Comparison of ENCODE assay signal across 20 cellular contexts in the genomic region with DNA sequence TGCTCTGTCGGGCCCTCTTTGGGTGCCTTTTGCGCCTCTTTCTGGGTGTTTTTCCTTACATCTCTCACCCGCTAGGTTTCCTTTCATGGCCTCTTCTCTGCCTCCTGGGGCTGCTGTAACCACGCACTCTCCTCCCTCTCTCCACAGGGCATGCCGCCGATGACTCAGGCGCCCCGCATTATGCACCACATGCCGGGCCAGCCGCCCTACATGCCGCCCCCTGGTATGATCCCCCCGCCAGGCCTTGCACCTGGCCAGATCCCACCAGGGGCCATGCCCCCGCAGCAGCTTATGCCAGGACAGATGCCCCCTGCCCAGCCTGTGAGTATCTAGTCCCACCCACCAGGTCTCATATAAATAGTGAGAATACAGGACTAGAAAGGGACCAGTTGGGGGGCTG. TPM values are rescaled to one million over a fixed set of nuclear protein-coding genes. Genes with fewer than 3 reads are reported as not detected.
DNase-seq lines count a peak whose midpoint lies in the region; ATAC-seq, FAIRE-seq and TF ChIP-seq lines count a peak whose summit lies in the region.
"Had no signal": no experiment of that assay in that cellular context is flagged by ENCODE, and none has a peak within 500 bp of the region (broad histone marks: within the 10 kb centered on the region; RNA-seq: fewer than 3 reads in every experiment).

No MANE protein-coding gene starts in this region.

- H3K27me3 Mint-ChIP-seq in natural killer cell treated with Interleukin-12 subunit alpha and Interleukin-12 subunit beta and Interleukin-15 and Interleukin-18, amount 100 ng/mL, for 72 hours = no peaks in the 10 kb centered on the region
- no peaks in the 10 kb centered on the region for H3K27me3 Mint-ChIP-seq in natural killer cell (ENCODE audit: low read depth in 2 of 2)
- H3K27me3 Mint-ChIP-seq in activated naive CD8-positive, alpha-beta T cell treated with anti-CD3 and anti-CD28 coated beads for 36 hours = no peaks in the 10 kb centered on the region
- H3K27me3 Mint-ChIP-seq in T-helper 2 cell treated with Interferon-gamma antibody and Interleukin-4, amounts not matched to agents 5 μg/mL and 100 μg/mL, for 36 hours (ENCODE audit: low read depth) = no peaks in the 10 kb centered on the region

- H3K36me3 Mint-ChIP-seq in natural killer cell treated with Interleukin-12 subunit alpha and Interleukin-12 subunit beta and Interleukin-15 and Interleukin-18, amount 100 ng/mL, for 72 hours = peaks cover 55% of the 10 kb centered on the region
- peaks cover 30% of the 10 kb centered on the region for H3K36me3 Mint-ChIP-seq in natural killer cell
- H3K36me3 Mint-ChIP-seq in activated naive CD8-positive, alpha-beta T cell treated with anti-CD3 and anti-CD28 coated beads for 36 hours = peaks cover 66% of the 10 kb centered on the region
- peaks cover 79% of the 10 kb centered on the region for H3K36me3 Mint-ChIP-seq in T-helper 2 cell treated with Interferon-gamma antibody and Interleukin-4, amounts not matched to agents 5 μg/mL and 100 μg/mL, for 36 hours (ENCODE audit: low read depth)

- no peak for TF ChIP-seq CTCF in natural killer cell (IDR thresholded peaks at IDR 0.05)
- no peak for TF ChIP-seq CTCF in HepG2 (CRISPR knock-in tag; IDR thresholded peaks at IDR 0.05)

- CTCF ChIA-PET in HepG2 (lab: Yijun Ruan, JAX; ENCODE audit: low intra/inter-chr PET ratio, low total read pairs) = no interaction called here

- no peaks in the 10 kb centered on the region for H3K9me3 ChIP-seq in HepG2 (ENCODE audit: low read length)
- H3K9me3 ChIP-seq: heart left ventricle, pancreas, sigmoid colon, SJSA1 had no signal

- TF ChIP-seq POLR2A in HepG2 (IDR thresholded peaks at IDR 0.05; ENCODE audit: insufficient read depth in 1 of 2, low read depth in 2 of 2, low read length in 2 of 2) = no peak

- peaks cover 47 to 81% of the 10 kb centered on the region in 2 experiments for H3K36me3 ChIP-seq in HepG2 (replicated peaks in 1 of 2; ENCODE audit: control insufficient read depth in 1 of 2, insufficient read depth in 2 of 2, low read length in 2 of 2)

- H3K27ac ChIP-seq in HepG2 (ENCODE audit: extremely low read length, insufficient read depth, low read length) = no peak overlapping the region
- H3K27ac ChIP-seq: heart left ventricle, pancreas, sigmoid colon, SJSA1 had no signal

- 97% methylated on average over 10 of the region's 13 CpGs for WGBS in HepG2 (ENCODE audit: low lambda C conversion rate)

- H3K9ac ChIP-seq in HepG2 (ENCODE audit: insufficient read depth, low read depth, low read length) = no peak overlapping the region

- H2AFZ ChIP-seq in HepG2 (ENCODE audit: low read length) = no peak overlapping the region

- H3K4me1 Mint-ChIP-seq in natural killer cell treated with Interleukin-12 subunit alpha and Interleukin-12 subunit beta and Interleukin-15 and Interleukin-18, amount 100 ng/mL, for 72 hours (ENCODE audit: low read depth in 2 of 2) = peaks cover 40 to 46% of the 10 kb centered on the region in 2 donors
- H3K4me1 Mint-ChIP-seq in natural killer cell = peaks cover 8 to 28% of the 10 kb centered on the region in 2 donors
- H3K4me1 Mint-ChIP-seq in activated naive CD8-positive, alpha-beta T cell treated with anti-CD3 and anti-CD28 coated beads for 36 hours = peaks cover 64% of the 10 kb centered on the region
- peaks cover 26% of the 10 kb centered on the region for H3K4me1 Mint-ChIP-seq in T-helper 2 cell treated with Interferon-gamma antibody and Interleukin-4, amounts not matched to agents 5 μg/mL and 100 μg/mL, for 36 hours (ENCODE audit: low read depth)

- DNase-seq in natural killer cell treated with Interleukin-12 subunit alpha and Interleukin-12 subunit beta and Interleukin-15 and Interleukin-18, amount 100 ng/mL, for 72 hours (ENCODE audit: low spot score) = no peak
- DNase-seq in natural killer cell = no peak
- peak; percentile 54 for DNase-seq in activated naive CD8-positive, alpha-beta T cell treated with anti-CD3 and anti-CD28 coated beads for 36 hours
- no peak for DNase-seq in HepG2 (ENCODE audit: low spot score)
- no peak for DNase-seq in NCI-H524 (lab: John Stamatoyannopoulos, UW)
- DNase-seq in NCI-H1417 treated with DMSO at 0.1 percent for 48 hours (lab: John Stamatoyannopoulos, UW) = no peak
- no peak for DNase-seq in NOMO-1 treated with dmso at 0.1 percent for 144 hours (lab: John Stamatoyannopoulos, UW; ENCODE audit: unreplicated experiment)
- DNase-seq in T-helper 2 cell treated with Interferon-gamma antibody and Interleukin-4, amounts not matched to agents 5 μg/mL and 100 μg/mL, for 36 hours (ENCODE audit: low spot score) = no peak
- DNase-seq: central memory CD4-positive, alpha-beta T cell; effector CD4-positive, alpha-beta T cell; heart left ventricle; IMR-90; MM.1S; sigmoid colon had no signal

- peaks cover 3% of the 10 kb centered on the region for H3K79me2 ChIP-seq in HepG2 (ENCODE audit: insufficient read depth, low read length)

- H3K4me2 ChIP-seq in HepG2 (ENCODE audit: low read depth, low read length) = no peak overlapping the region

- H3K27ac Mint-ChIP-seq in natural killer cell treated with Interleukin-12 subunit alpha and Interleukin-12 subunit beta and Interleukin-15 and Interleukin-18, amount 100 ng/mL, for 72 hours = peak overlapping the region; percentile 12 to 58
- H3K27ac Mint-ChIP-seq in natural killer cell = peak overlapping the region in 1 of 2 donors; percentile 73
- peak overlapping the region; percentile 79 for H3K27ac Mint-ChIP-seq in activated naive CD8-positive, alpha-beta T cell treated with anti-CD3 and anti-CD28 coated beads for 36 hours
- no peak overlapping the region for H3K27ac Mint-ChIP-seq in T-helper 2 cell treated with Interferon-gamma antibody and Interleukin-4, amounts not matched to agents 5 μg/mL and 100 μg/mL, for 36 hours

- peak overlapping the region; percentile 38 for H3K4me3 Mint-ChIP-seq in natural killer cell treated with Interleukin-12 subunit alpha and Interleukin-12 subunit beta and Interleukin-15 and Interleukin-18, amount 100 ng/mL, for 72 hours
- no peak overlapping the region for H3K4me3 Mint-ChIP-seq in natural killer cell
- H3K4me3 Mint-ChIP-seq in activated naive CD8-positive, alpha-beta T cell treated with anti-CD3 and anti-CD28 coated beads for 36 hours = peak overlapping the region; percentile 35
- no peak overlapping the region for H3K4me3 Mint-ChIP-seq in T-helper 2 cell treated with Interferon-gamma antibody and Interleukin-4, amounts not matched to agents 5 μg/mL and 100 μg/mL, for 36 hours

- no peaks in the 10 kb centered on the region for H3K9me3 Mint-ChIP-seq in natural killer cell treated with Interleukin-12 subunit alpha and Interleukin-12 subunit beta and Interleukin-15 and Interleukin-18, amount 100 ng/mL, for 72 hours
- H3K9me3 Mint-ChIP-seq in natural killer cell = no peaks in the 10 kb centered on the region
- no peaks in the 10 kb centered on the region for H3K9me3 Mint-ChIP-seq in activated naive CD8-positive, alpha-beta T cell treated with anti-CD3 and anti-CD28 coated beads for 36 hours
- no peaks in the 10 kb centered on the region for H3K9me3 Mint-ChIP-seq in T-helper 2 cell treated with Interferon-gamma antibody and Interleukin-4, amounts not matched to agents 5 μg/mL and 100 μg/mL, for 36 hours

- no peaks in the 10 kb centered on the region for H3K27me3 ChIP-seq in HepG2 (ENCODE audit: control insufficient read depth in 1 of 2, insufficient read depth in 2 of 2, low read length in 2 of 2)
- H3K27me3 ChIP-seq: heart left ventricle, pancreas, sigmoid colon, SJSA1 had no signal

- no peak for ATAC-seq in natural killer cell treated with Interleukin-12 subunit alpha and Interleukin-12 subunit beta and Interleukin-15 and Interleukin-18, amount 100 ng/mL, for 72 hours
- ATAC-seq in natural killer cell = no peak
- ATAC-seq in HepG2 = no peak
- ATAC-seq: activated CD4-positive, CD25-positive, alpha-beta regulatory T cell treated with anti-CD3 and anti-CD28 coated beads, Interleukin-2, amount 50 U/mL, for 24 hours; heart left ventricle; pancreas had no signal

- no TSS peak for BruUV-seq in HepG2 (replicated peaks; lab: Mats Ljungman, UMichigan)

- TF ChIP-seq RAD21 in HepG2 (CRISPR knock-in tag; IDR thresholded peaks at IDR 0.05) = no peak

- POLR2A ChIA-PET in HepG2 (lab: Yijun Ruan, JAX) = interaction anchor here (2.6 kb wide), 1 partner anchor 15 kb away, joined by 10 read pairs; the partner anchor contains the start of gene RAB4B

- TF ChIP-seq EP300 in HepG2 (IDR thresholded peaks at IDR 0.05; ENCODE audit: low read depth in 2 of 2, low read length in 2 of 2) (no peak), HepG2 (CRISPR knock-in tag; IDR thresholded peaks at IDR 0.05; ENCODE audit: borderline replicate concordance) (no peak)

- no peaks in the 10 kb centered on the region for H3K4me1 ChIP-seq in HepG2 (ENCODE audit: insufficient read depth, low read length)
- H3K4me1 ChIP-seq: pancreas, sigmoid colon, SJSA1 had no signal

- no peak overlapping the region for H3K4me3 ChIP-seq in HepG2 (replicated peaks in 1 of 3; ENCODE audit: insufficient read depth in 1 of 3, low read depth in 2 of 3, low read length in 3 of 3)
- H3K4me3 ChIP-seq: heart left ventricle, pancreas, sigmoid colon, SJSA1 had no signal

- FAIRE-seq in HepG2 (lab: Jason Lieb, UNC) = no peak
- FAIRE-seq: pancreas had no signal

- intact Hi-C loops in natural killer cell (cut with micrococcal nuclease) = no loop called here
- intact Hi-C loops in HepG2 (cut with micrococcal nuclease; ENCODE audit: unreplicated experiment) = no loop called here

- peaks cover 3% of the 10 kb centered on the region; the same call in 1 of the 2 replicates for H4K20me1 ChIP-seq in HepG2 (ENCODE audit: insufficient read depth, low read length)

- in situ Hi-C loops in HepG2 (cut with HindIII; ENCODE audit: extremely low pct_ligation_motif_present, low pct_unique_long_range_greater_than_20kb) = no loop called here

RNA-seq across cellular contexts. Expression of gene SNRPA, which starts 11.8 kb away (rescaled TPM):
- total RNA-seq in natural killer cell treated with Interleukin-12 subunit alpha and Interleukin-12 subunit beta and Interleukin-15 and Interleukin-18, amount 100 ng/mL, for 72 hours = 100 to 1,000 TPM in 1 of 2 donors, 10 to 100 TPM in 1; 95.5 to 191 TPM
- total RNA-seq in natural killer cell = 10 to 100 TPM; 56.2 to 65.9 (median 60.9) TPM
- 100 to 1,000 TPM; 237 to 252 TPM for total RNA-seq in activated naive CD8-positive, alpha-beta T cell treated with anti-CD3 and anti-CD28 coated beads for 36 hours
- 55.6 and 59.6 TPM in 2 replicates for total RNA-seq in HepG2 (2016; rRNA removed; fragmentation: Illumina TruSeq; extraction: Trizol)
- 30.9 and 37.5 TPM in 2 replicates for total RNA-seq in HepG2 (2016; cell fraction: cytosol; rRNA removed; fragmentation: Illumina TruSeq; extraction: Trizol; ENCODE audit: low read depth)
- 43.3 and 60.9 TPM in 2 replicates for total RNA-seq in HepG2 (2016; cell fraction: insoluble cytoplasmic fraction; rRNA removed; fragmentation: Illumina TruSeq; extraction: Trizol)
- 30.2 and 35.2 TPM in 2 replicates for total RNA-seq in HepG2 (2016; cell fraction: membrane; rRNA removed; fragmentation: Illumina TruSeq; extraction: Trizol)
- total RNA-seq in HepG2 (2016; cell fraction: nucleus; rRNA removed; fragmentation: Illumina TruSeq; extraction: Trizol) = 40.9 and 42.9 TPM in 2 replicates
- polyA plus RNA-seq in HepG2 (2011; rRNA removed) = 111 and 162 TPM in 2 replicates
- 36.8 and 67.8 TPM in 2 replicates for polyA plus RNA-seq in HepG2 (2011; cell fraction: cytosol; rRNA removed)
- 112 and 136 TPM in 2 replicates for polyA plus RNA-seq in HepG2 (2011; cell fraction: nucleus; rRNA removed)
- polyA plus RNA-seq in HepG2 (2012) = 55.3 and 58.7 TPM in 2 replicates
- 31.4 and 37.9 TPM in 2 replicates for polyA plus RNA-seq in HepG2 (2016; cell fraction: cytosol; fragmentation: Illumina TruSeq; extraction: Trizol; ENCODE audit: low read depth)
- polyA plus RNA-seq in HepG2 (2016; cell fraction: insoluble cytoplasmic fraction; fragmentation: Illumina TruSeq; extraction: Trizol; ENCODE audit: low read depth) = 87.1 and 104 TPM in 2 replicates
- 41.6 and 53.2 TPM in 2 replicates for polyA plus RNA-seq in HepG2 (2016; cell fraction: membrane; fragmentation: Illumina TruSeq; extraction: Trizol; ENCODE audit: low read depth)
- 106 and 112 TPM in 2 replicates for polyA plus RNA-seq in HepG2 (2016; cell fraction: nucleus; fragmentation: Illumina TruSeq; extraction: Trizol; ENCODE audit: insufficient read depth, low read depth)
- 182 and 255 TPM in 2 replicates for polyA minus RNA-seq in HepG2 (2011; rRNA and poly(A)+ RNA removed; ENCODE audit: low replicate concordance)
- 80.0 and 106 TPM in 2 replicates for polyA minus RNA-seq in HepG2 (2011; cell fraction: cytosol; rRNA and poly(A)+ RNA removed)
- 49.1 and 73.4 TPM in 2 replicates for polyA minus RNA-seq in HepG2 (2011; cell fraction: nucleus; rRNA and poly(A)+ RNA removed)

RNA-seq across cellular contexts. Expression of gene ACTMAP, which starts 12.5 kb away (rescaled TPM):
- total RNA-seq in natural killer cell treated with Interleukin-12 subunit alpha and Interleukin-12 subunit beta and Interleukin-15 and Interleukin-18, amount 100 ng/mL, for 72 hours = 10 to 100 TPM; 10.9 to 16.6 TPM
- total RNA-seq in natural killer cell = 1 to 10 TPM; 5.9 to 9.6 (median 8.2) TPM
- 10 to 100 TPM; 13.8 to 15.6 TPM for total RNA-seq in activated naive CD8-positive, alpha-beta T cell treated with anti-CD3 and anti-CD28 coated beads for 36 hours
- total RNA-seq in HepG2 (2016; rRNA removed; fragmentation: Illumina TruSeq; extraction: Trizol) = 2.2 and 3.9 TPM in 2 replicates
- total RNA-seq in HepG2 (2016; cell fraction: cytosol; rRNA removed; fragmentation: Illumina TruSeq; extraction: Trizol; ENCODE audit: low read depth) = 2.1 and 5.1 TPM in 2 replicates
- total RNA-seq in HepG2 (2016; cell fraction: insoluble cytoplasmic fraction; rRNA removed; fragmentation: Illumina TruSeq; extraction: Trizol) = 2.2 and 3.3 TPM in 2 replicates
- total RNA-seq in HepG2 (2016; cell fraction: membrane; rRNA removed; fragmentation: Illumina TruSeq; extraction: Trizol) = 4.4 and 4.8 TPM in 2 replicates
- total RNA-seq in HepG2 (2016; cell fraction: nucleus; rRNA removed; fragmentation: Illumina TruSeq; extraction: Trizol) = 3.9 and 4.4 TPM in 2 replicates
- 7.9 and 11.3 TPM in 2 replicates for polyA plus RNA-seq in HepG2 (2011; rRNA removed)
- polyA plus RNA-seq in HepG2 (2011; cell fraction: cytosol; rRNA removed) = 4.7 and 5.7 TPM in 2 replicates
- polyA plus RNA-seq in HepG2 (2011; cell fraction: nucleus; rRNA removed) = 30.8 and 31.7 TPM in 2 replicates
- 13.1 and 16.5 TPM in 2 replicates for polyA plus RNA-seq in HepG2 (2012)
- 4.5 and 4.7 TPM in 2 replicates for polyA plus RNA-seq in HepG2 (2016; cell fraction: cytosol; fragmentation: Illumina TruSeq; extraction: Trizol; ENCODE audit: low read depth)
- 10.5 and 13.7 TPM in 2 replicates for polyA plus RNA-seq in HepG2 (2016; cell fraction: insoluble cytoplasmic fraction; fragmentation: Illumina TruSeq; extraction: Trizol; ENCODE audit: low read depth)
- 12.4 and 14.6 TPM in 2 replicates for polyA plus RNA-seq in HepG2 (2016; cell fraction: membrane; fragmentation: Illumina TruSeq; extraction: Trizol; ENCODE audit: low read depth)
- 46.1 and 49.5 TPM in 2 replicates for polyA plus RNA-seq in HepG2 (2016; cell fraction: nucleus; fragmentation: Illumina TruSeq; extraction: Trizol; ENCODE audit: insufficient read depth, low read depth)
- polyA minus RNA-seq in HepG2 (2011; rRNA and poly(A)+ RNA removed; ENCODE audit: low replicate concordance) = 11.2 and 11.8 TPM in 2 replicates
- polyA minus RNA-seq in HepG2 (2011; cell fraction: cytosol; rRNA and poly(A)+ RNA removed) = 8.1 and 9.0 TPM in 2 replicates
- polyA minus RNA-seq in HepG2 (2011; cell fraction: nucleus; rRNA and poly(A)+ RNA removed) = 5.2 and 5.3 TPM in 2 replicates

RNA-seq across cellular contexts. Expression of gene MIA, which starts 12.6 kb away (rescaled TPM):
- 1 to 10 TPM; 1.1 to 2.4 TPM for total RNA-seq in natural killer cell treated with Interleukin-12 subunit alpha and Interleukin-12 subunit beta and Interleukin-15 and Interleukin-18, amount 100 ng/mL, for 72 hours
- not detected for total RNA-seq in natural killer cell
- not detected for total RNA-seq in activated naive CD8-positive, alpha-beta T cell treated with anti-CD3 and anti-CD28 coated beads for 36 hours
- not detected in 2 replicates for total RNA-seq in HepG2 (2016; rRNA removed; fragmentation: Illumina TruSeq; extraction: Trizol)
- not detected in 2 replicates for total RNA-seq in HepG2 (2016; cell fraction: cytosol; rRNA removed; fragmentation: Illumina TruSeq; extraction: Trizol; ENCODE audit: low read depth)
- not detected in 2 replicates for total RNA-seq in HepG2 (2016; cell fraction: insoluble cytoplasmic fraction; rRNA removed; fragmentation: Illumina TruSeq; extraction: Trizol)
- not detected in 2 replicates for total RNA-seq in HepG2 (2016; cell fraction: membrane; rRNA removed; fragmentation: Illumina TruSeq; extraction: Trizol)
- not detected in 2 replicates for total RNA-seq in HepG2 (2016; cell fraction: nucleus; rRNA removed; fragmentation: Illumina TruSeq; extraction: Trizol)
- polyA plus RNA-seq in HepG2 (2011; rRNA removed) = 0.61 and 2.5 TPM in 2 replicates
- polyA plus RNA-seq in HepG2 (2011; cell fraction: cytosol; rRNA removed) = 0.25 TPM in 1 of 2 replicates, not detected in the other
- 1.1 and 5.8 TPM in 2 replicates for polyA plus RNA-seq in HepG2 (2011; cell fraction: nucleus; rRNA removed)
- polyA plus RNA-seq in HepG2 (2012) = 1.5 and 1.6 TPM in 2 replicates
- polyA plus RNA-seq in HepG2 (2016; cell fraction: cytosol; fragmentation: Illumina TruSeq; extraction: Trizol; ENCODE audit: low read depth) = not detected in 2 replicates
- polyA plus RNA-seq in HepG2 (2016; cell fraction: insoluble cytoplasmic fraction; fragmentation: Illumina TruSeq; extraction: Trizol; ENCODE audit: low read depth) = not detected in 2 replicates
- polyA plus RNA-seq in HepG2 (2016; cell fraction: membrane; fragmentation: Illumina TruSeq; extraction: Trizol; ENCODE audit: low read depth) = not detected in 2 replicates
- polyA plus RNA-seq in HepG2 (2016; cell fraction: nucleus; fragmentation: Illumina TruSeq; extraction: Trizol; ENCODE audit: insufficient read depth, low read depth) = not detected in 2 replicates
- 1.6 TPM in 1 of 2 replicates, not detected in the other for polyA minus RNA-seq in HepG2 (2011; rRNA and poly(A)+ RNA removed; ENCODE audit: low replicate concordance)
- not detected in 2 replicates for polyA minus RNA-seq in HepG2 (2011; cell fraction: cytosol; rRNA and poly(A)+ RNA removed)
- 1.7 and 4.5 TPM in 2 replicates for polyA minus RNA-seq in HepG2 (2011; cell fraction: nucleus; rRNA and poly(A)+ RNA removed)
- total RNA-seq: Daoy, fibroblast of lung, IMR-90, SJSA1, ureter had no signal

RNA-seq across cellular contexts. Expression of gene RAB4B, which starts 15.3 kb away (rescaled TPM):
- total RNA-seq in natural killer cell treated with Interleukin-12 subunit alpha and Interleukin-12 subunit beta and Interleukin-15 and Interleukin-18, amount 100 ng/mL, for 72 hours = 100 to 1,000 TPM in 1 of 2 donors, 10 to 100 TPM in 1; 83.3 to 128 TPM
- total RNA-seq in natural killer cell (10 to 100 TPM; 97.8 to 99.8 (median 98.6) TPM), HepG2 (2016; rRNA removed; fragmentation: Illumina TruSeq; extraction: Trizol) (2.2 and 3.3 TPM in 2 replicates)
- total RNA-seq in activated naive CD8-positive, alpha-beta T cell treated with anti-CD3 and anti-CD28 coated beads for 36 hours = 10 to 100 TPM; 26.0 to 27.2 TPM
- 1.3 and 2.3 TPM in 2 replicates for total RNA-seq in HepG2 (2016; cell fraction: cytosol; rRNA removed; fragmentation: Illumina TruSeq; extraction: Trizol; ENCODE audit: low read depth)
- total RNA-seq in HepG2 (2016; cell fraction: insoluble cytoplasmic fraction; rRNA removed; fragmentation: Illumina TruSeq; extraction: Trizol) = 2.1 and 3.5 TPM in 2 replicates
- total RNA-seq in HepG2 (2016; cell fraction: membrane; rRNA removed; fragmentation: Illumina TruSeq; extraction: Trizol) = 2.2 and 2.4 TPM in 2 replicates
- 3.3 and 4.5 TPM in 2 replicates for total RNA-seq in HepG2 (2016; cell fraction: nucleus; rRNA removed; fragmentation: Illumina TruSeq; extraction: Trizol)
- polyA plus RNA-seq in HepG2 (2011; rRNA removed) = 5.4 and 6.1 TPM in 2 replicates
- 8.5 and 11.8 TPM in 2 replicates for polyA plus RNA-seq in HepG2 (2011; cell fraction: cytosol; rRNA removed)
- 11.9 and 12.0 TPM in 2 replicates for polyA plus RNA-seq in HepG2 (2011; cell fraction: nucleus; rRNA removed)
- polyA plus RNA-seq in HepG2 (2012) = 4.2 and 5.6 TPM in 2 replicates
- 3.1 and 4.5 TPM in 2 replicates for polyA plus RNA-seq in HepG2 (2016; cell fraction: cytosol; fragmentation: Illumina TruSeq; extraction: Trizol; ENCODE audit: low read depth)
- polyA plus RNA-seq in HepG2 (2016; cell fraction: insoluble cytoplasmic fraction; fragmentation: Illumina TruSeq; extraction: Trizol; ENCODE audit: low read depth) = 3.4 and 4.4 TPM in 2 replicates
- 3.8 and 3.9 TPM in 2 replicates for polyA plus RNA-seq in HepG2 (2016; cell fraction: membrane; fragmentation: Illumina TruSeq; extraction: Trizol; ENCODE audit: low read depth)
- 13.8 and 16.0 TPM in 2 replicates for polyA plus RNA-seq in HepG2 (2016; cell fraction: nucleus; fragmentation: Illumina TruSeq; extraction: Trizol; ENCODE audit: insufficient read depth, low read depth)
- 2.7 and 3.9 TPM in 2 replicates for polyA minus RNA-seq in HepG2 (2011; rRNA and poly(A)+ RNA removed; ENCODE audit: low replicate concordance)
- polyA minus RNA-seq in HepG2 (2011; cell fraction: cytosol; rRNA and poly(A)+ RNA removed) = 1.9 and 3.3 TPM in 2 replicates
- 1.9 and 2.2 TPM in 2 replicates for polyA minus RNA-seq in HepG2 (2011; cell fraction: nucleus; rRNA and poly(A)+ RNA removed)

RNA-seq across cellular contexts. Expression of gene EGLN2, which starts 36.2 kb away (rescaled TPM):
- 100 to 1,000 TPM; 119 to 136 TPM for total RNA-seq in natural killer cell treated with Interleukin-12 subunit alpha and Interleukin-12 subunit beta and Interleukin-15 and Interleukin-18, amount 100 ng/mL, for 72 hours
- total RNA-seq in natural killer cell = 100 to 1,000 TPM; 104 to 156 (median 151) TPM
- total RNA-seq in activated naive CD8-positive, alpha-beta T cell treated with anti-CD3 and anti-CD28 coated beads for 36 hours = 100 to 1,000 TPM in 1 of 2 experiments, 10 to 100 TPM in 1; 97.2 to 100 TPM
- total RNA-seq in HepG2 (2016; rRNA removed; fragmentation: Illumina TruSeq; extraction: Trizol) = 32.4 and 40.8 TPM in 2 replicates
- total RNA-seq in HepG2 (2016; cell fraction: cytosol; rRNA removed; fragmentation: Illumina TruSeq; extraction: Trizol; ENCODE audit: low read depth) = 19.0 and 19.4 TPM in 2 replicates
- 37.6 and 41.3 TPM in 2 replicates for total RNA-seq in HepG2 (2016; cell fraction: insoluble cytoplasmic fraction; rRNA removed; fragmentation: Illumina TruSeq; extraction: Trizol)
- total RNA-seq in HepG2 (2016; cell fraction: membrane; rRNA removed; fragmentation: Illumina TruSeq; extraction: Trizol) = 39.4 and 40.9 TPM in 2 replicates
- 27.3 and 29.2 TPM in 2 replicates for total RNA-seq in HepG2 (2016; cell fraction: nucleus; rRNA removed; fragmentation: Illumina TruSeq; extraction: Trizol)
- polyA plus RNA-seq in HepG2 (2011; rRNA removed) = 16.5 and 25.4 TPM in 2 replicates
- polyA plus RNA-seq in HepG2 (2011; cell fraction: cytosol; rRNA removed) = 16.4 and 23.8 TPM in 2 replicates
- 38.7 and 44.6 TPM in 2 replicates for polyA plus RNA-seq in HepG2 (2011; cell fraction: nucleus; rRNA removed)
- polyA plus RNA-seq in HepG2 (2012) = 14.0 and 22.0 TPM in 2 replicates
- polyA plus RNA-seq in HepG2 (2016; cell fraction: cytosol; fragmentation: Illumina TruSeq; extraction: Trizol; ENCODE audit: low read depth) = 13.6 and 14.2 TPM in 2 replicates
- polyA plus RNA-seq in HepG2 (2016; cell fraction: insoluble cytoplasmic fraction; fragmentation: Illumina TruSeq; extraction: Trizol; ENCODE audit: low read depth) = 31.3 and 33.0 TPM in 2 replicates
- 24.9 and 27.6 TPM in 2 replicates for polyA plus RNA-seq in HepG2 (2016; cell fraction: membrane; fragmentation: Illumina TruSeq; extraction: Trizol; ENCODE audit: low read depth)
- polyA plus RNA-seq in HepG2 (2016; cell fraction: nucleus; fragmentation: Illumina TruSeq; extraction: Trizol; ENCODE audit: insufficient read depth, low read depth) = 40.6 and 43.6 TPM in 2 replicates
- polyA minus RNA-seq in HepG2 (2011; rRNA and poly(A)+ RNA removed; ENCODE audit: low replicate concordance) = 38.0 and 66.8 TPM in 2 replicates
- polyA minus RNA-seq in HepG2 (2011; cell fraction: cytosol; rRNA and poly(A)+ RNA removed) = 9.9 and 12.8 TPM in 2 replicates
- 16.5 and 19.2 TPM in 2 replicates for polyA minus RNA-seq in HepG2 (2011; cell fraction: nucleus; rRNA and poly(A)+ RNA removed)

Comparison
In these comparisons a context has a peak if more than half of its experiments do, and no peak if none do; other contexts are left out.
1. H3K4me3 Mint-ChIP-seq: peak in natural killer cell treated with Interleukin-12 subunit alpha and Interleukin-12 subunit beta and Interleukin-15 and Interleukin-18, amount 100 ng/mL, for 72 hours (single experiment) and activated naive CD8-positive, alpha-beta T cell treated with anti-CD3 and anti-CD28 coated beads for 36 hours (single experiment); none in natural killer cell (single experiment) and T-helper 2 cell treated with Interferon-gamma antibody and Interleukin-4, amounts not matched to agents 5 μg/mL and 100 μg/mL, for 36 hours (single experiment).